8 cellular contexts compared by ENCODE assay signal in genomic region chr22:50524664-50525103, GRCh38. TPM values are rescaled to one million over a fixed set of nuclear protein-coding genes. Genes with fewer than 3 reads are reported as not detected.
DNase-seq lines count a peak whose midpoint lies in the region; ATAC-seq and TF ChIP-seq lines count a peak whose summit lies in the region.

No MANE protein-coding gene starts in this region.

- no peaks in the 10 kb centered on the region for H3K27me3 ChIP-seq in GM23248 (replicated peaks; ENCODE audit: insufficient read depth)
- no peaks in the 10 kb centered on the region for H3K27me3 ChIP-seq in Peyer's patch
- peaks cover 0 to 7% (median 0%) of the 10 kb centered on the region in 4 donors for H3K27me3 ChIP-seq in esophagus muscularis mucosa
- no peaks in the 10 kb centered on the region for H3K27me3 ChIP-seq in rectal smooth muscle tissue (ENCODE audit: control insufficient read depth, insufficient read depth, low read length)

- H3K9ac ChIP-seq in GM23248 (peak overlapping the region; percentile 85), rectal smooth muscle tissue (ENCODE audit: low read length) (no peak overlapping the region)

- TF ChIP-seq POLR2A in Peyer's patch (IDR thresholded peaks at IDR 0.05) (no peak), esophagus muscularis mucosa (IDR thresholded peaks at IDR 0.05; ENCODE audit: low read depth) (no peak)

- peaks cover 34% of the 10 kb centered on the region for H3K79me2 ChIP-seq in GM23248 (ENCODE audit: insufficient read depth)

- no peaks in the 10 kb centered on the region for H4K20me1 ChIP-seq in GM23248 (ENCODE audit: insufficient read depth)

- peak overlapping the region; percentile 84 for H3K27ac ChIP-seq in GM23248
- H3K27ac ChIP-seq in Peyer's patch = peak overlapping the region; percentile 93 to 100 (median 97)
- peak overlapping the region; percentile 88 to 93 (median 90) for H3K27ac ChIP-seq in esophagus muscularis mucosa (replicated peaks in 1 of 4)
- peak overlapping the region; percentile 77 for H3K27ac ChIP-seq in rectal smooth muscle tissue (ENCODE audit: low read depth, low read length)

- WGBS in GM23248 (ENCODE audit: low coverage in 1 of 2, low lambda C conversion rate in 2 of 2, missing lambda C conversion rate in 2 of 2), 2 experiments = 7 to 15% methylated on average over 17 to 19 of the region's 19 CpGs
- 4% methylated on average over 16 of the region's 19 CpGs for WGBS in esophagus muscularis mucosa

- H3K9me3 ChIP-seq in GM23248 (ENCODE audit: low read depth) (no peaks in the 10 kb centered on the region), Peyer's patch (no peaks in the 10 kb centered on the region), esophagus muscularis mucosa (no peaks in the 10 kb centered on the region)

- peak; percentile 65 for DNase-seq in GM23248
- DNase-seq in Peyer's patch = no peak
- DNase-seq in esophagus muscularis mucosa (ENCODE audit: extremely low spot score) = no peak
- DNase-seq in posterior cingulate gyrus = no peak
- no peak for DNase-seq in NCI-H1092 treated with DMSO at 0.1 percent for 48 hours (lab: John Stamatoyannopoulos, UW)

- H3K4me1 ChIP-seq in GM23248 (ENCODE audit: insufficient read depth) (no peaks in the 10 kb centered on the region), Peyer's patch (peaks cover 6 to 59% (median 22%) of the 10 kb centered on the region in 4 donors), esophagus muscularis mucosa (peaks cover 21 to 53% (median 45%) of the 10 kb centered on the region in 4 donors), rectal smooth muscle tissue (ENCODE audit: control insufficient read depth, insufficient read depth, low read length) (peaks cover 3% of the 10 kb centered on the region)

- no peak for ATAC-seq in HG02763 (IDR thresholded peaks at IDR 0.05; ENCODE audit: unreplicated experiment)
- ATAC-seq in HG02884 (IDR thresholded peaks at IDR 0.05; ENCODE audit: unreplicated experiment) = no peak

- intact Hi-C loops in esophagus muscularis mucosa (cut with DNase I) = loop anchor here (2.0 to 5.0 kb wide), 2 partner anchors 16 to 58 kb away; partner anchors contain the start of genes CHKB and NCAPH2
- intact Hi-C loops in posterior cingulate gyrus (cut with DNase I) = loop anchor here (1.0 to 2.0 kb wide), 2 partner anchors 16 to 58 kb away; partner anchors contain the start of genes CHKB and NCAPH2

- H3K4me3 ChIP-seq in GM23248 (peak overlapping the region; percentile 77), Peyer's patch (peak overlapping the region; percentile 74 to 82 (median 78)), esophagus muscularis mucosa (peak overlapping the region; percentile 64 to 75 (median 68)), rectal smooth muscle tissue (ENCODE audit: low read length) (peak overlapping the region; percentile 59)

- no peak for TF ChIP-seq EP300 in esophagus muscularis mucosa (IDR thresholded peaks at IDR 0.05)

- H3K9me2 ChIP-seq in GM23248 (ENCODE audit: insufficient read depth) = no peaks in the 10 kb centered on the region

- peaks cover 16% of the 10 kb centered on the region; the same call in 1 of the 2 replicates for H3F3A ChIP-seq in GM23248 (ENCODE audit: insufficient read depth)

- in situ Hi-C loops in GM23248 (cut with MboI) = no loop called here

- peak overlapping the region; percentile 91 for H3K4me2 ChIP-seq in GM23248 (ENCODE audit: unreplicated experiment)

- H3K36me3 ChIP-seq in GM23248 (ENCODE audit: low read depth) = 0 out of 2 replicates have a peak, but pooled peaks cover 6% of the 10 kb centered on the region
- peaks cover 0 to 42% (median 0%) of the 10 kb centered on the region in 3 donors for H3K36me3 ChIP-seq in Peyer's patch
- peaks cover 21 to 45% (median 44%) of the 10 kb centered on the region in 4 donors for H3K36me3 ChIP-seq in esophagus muscularis mucosa
- peaks cover 18% of the 10 kb centered on the region for H3K36me3 ChIP-seq in rectal smooth muscle tissue (ENCODE audit: control insufficient read depth, insufficient read depth, low read length)

- TF ChIP-seq CTCF in Peyer's patch (IDR thresholded peaks at IDR 0.05) = no peak
- no peak for TF ChIP-seq CTCF in esophagus muscularis mucosa (IDR thresholded peaks at IDR 0.05)

- peak overlapping the region; percentile 24 for H2AFZ ChIP-seq in GM23248

RNA-seq across cellular contexts. Expression of gene SCO2, which starts 0.7 kb away (rescaled TPM):
- total RNA-seq in GM23248 (2014; rRNA removed; shearing (Covaris generic)) = 8.4 and 17.5 TPM in 2 replicates
- polyA plus RNA-seq in GM23248 (2016; fragmentation: Nextera tagmentation; extraction: Ambion mirVana) = 11.0 and 15.0 TPM in 2 replicates
- total RNA-seq in Peyer's patch = 1 to 10 TPM in 3 of 4 donors, not detected in 1; 1.2 to 6.3 (median 4.5) TPM
- total RNA-seq in esophagus muscularis mucosa = 1 to 10 TPM in 2 of 4 donors, not detected in 2; 3.1 to 5.1 TPM

RNA-seq across cellular contexts. Expression of gene TYMP, which starts 5.1 kb away (rescaled TPM):
- 33.2 and 42.4 TPM in 2 replicates for total RNA-seq in GM23248 (2014; rRNA removed; shearing (Covaris generic))
- polyA plus RNA-seq in GM23248 (2016; fragmentation: Nextera tagmentation; extraction: Ambion mirVana) = 24.3 and 24.8 TPM in 2 replicates
- total RNA-seq in Peyer's patch (10 to 100 TPM; 53.5 to 93.9 (median 88.3) TPM), esophagus muscularis mucosa (10 to 100 TPM; 27.4 to 79.2 (median 35.9) TPM)

RNA-seq across cellular contexts. Expression of gene NCAPH2, which starts 16.7 kb away (rescaled TPM):
- total RNA-seq in GM23248 (2014; rRNA removed; shearing (Covaris generic)) = 33.8 and 61.0 TPM in 2 replicates
- 27.7 and 28.6 TPM in 2 replicates for polyA plus RNA-seq in GM23248 (2016; fragmentation: Nextera tagmentation; extraction: Ambion mirVana)
- total RNA-seq in Peyer's patch = 10 to 100 TPM; 34.0 to 85.8 (median 41.2) TPM
- total RNA-seq in esophagus muscularis mucosa = 10 to 100 TPM; 30.3 to 44.6 (median 41.7) TPM

RNA-seq across cellular contexts. Expression of gene LMF2, which starts 17.2 kb away (rescaled TPM):
- 95.0 and 124 TPM in 2 replicates for total RNA-seq in GM23248 (2014; rRNA removed; shearing (Covaris generic))
- 101 and 106 TPM in 2 replicates for polyA plus RNA-seq in GM23248 (2016; fragmentation: Nextera tagmentation; extraction: Ambion mirVana)
- total RNA-seq in Peyer's patch (10 to 100 TPM; 68.5 to 94.9 (median 83.3) TPM), esophagus muscularis mucosa (10 to 100 TPM; 34.9 to 67.1 (median 46.8) TPM)

RNA-seq across cellular contexts. Expression of gene KLHDC7B, which starts 21.0 kb away (rescaled TPM):
- not detected in 2 replicates for total RNA-seq in GM23248 (2014; rRNA removed; shearing (Covaris generic))
- 0.06 TPM in 1 of 2 replicates, not detected in the other for polyA plus RNA-seq in GM23248 (2016; fragmentation: Nextera tagmentation; extraction: Ambion mirVana)
- 1 to 10 TPM in 1 of 4 donors, not detected in 3; 1.1 TPM for total RNA-seq in Peyer's patch
- under 1 TPM in 1 of 4 donors, not detected in 3; 0.17 TPM for total RNA-seq in esophagus muscularis mucosa
